Comparison of ENCODE assay signal across 20 cellular contexts in genomic region chr12:96442906-96443305, GRCh38. TPM values are rescaled to one million over a fixed set of nuclear protein-coding genes. Genes with fewer than 3 reads are reported as not detected.
"Had no signal": no experiment of that assay in that cellular context is flagged by ENCODE, and none has a peak within 500 bp of the region (broad histone marks: within the 10 kb centered on the region; RNA-seq: fewer than 3 reads in every experiment).

No MANE protein-coding gene starts in this region.

- DNase-seq: activated B cell treated with CpG ODN at 0.5 μM for 24 hours; activated CD4-positive, alpha-beta T cell treated with anti-CD3 and anti-CD28 coated beads, Interleukin-2, amount 10 ng/mL, durations not matched to agents 7 days and 5 days; activated effector memory CD4-positive, alpha-beta T cell treated with Interleukin-2 at 50 U/mL for 16 hours; activated T-cell treated with anti-CD3 and anti-CD28 coated beads, Interleukin-2, amount 50 U/mL, for 1 hour; effector memory CD8-positive, alpha-beta T cell; islet precursor cell; left ventricle myocardium inferior; nephron progenitor cell; psoas muscle; right lobe of liver; stimulated activated naive CD8-positive, alpha-beta T cell treated with anti-CD3 and anti-CD28 coated beads, Interleukin-15, Interleukin-2, amounts not matched to agents 100 U/mL and 50 U/mL, for 24 hours; SW 1271; upper lobe of right lung had no signal

- H3K36me3 Mint-ChIP-seq: memory B cell had no signal

- H3K27me3 ChIP-seq: ascending aorta, breast epithelium, right lobe of liver, SJSA1, upper lobe of right lung had no signal

- H3K4me3 Mint-ChIP-seq: activated B cell treated with CpG ODN at 0.5 μM for 24 hours; activated CD4-positive, alpha-beta T cell treated with anti-CD3 and anti-CD28 coated beads, Interleukin-2, amount 10 ng/mL, durations not matched to agents 7 days and 5 days; dendritic cell treated with granulocyte-macrophage colony-stimulating factor and Interleukin-4, amounts not matched to agents 40 ng/mL and 50 ng/mL, for 4 days; effector memory CD8-positive, alpha-beta T cell; memory B cell; nephron progenitor cell; T-helper 2 cell treated with Interferon-gamma antibody and Interleukin-4, amounts not matched to agents 5 μg/mL and 100 μg/mL, for 36 hours had no signal

- H3K9me3 ChIP-seq: ascending aorta, breast epithelium, left ventricle myocardium inferior, psoas muscle, right lobe of liver, SJSA1, upper lobe of right lung had no signal

- H3K9me3 Mint-ChIP-seq: activated B cell treated with CpG ODN at 0.5 μM for 24 hours; dendritic cell treated with granulocyte-macrophage colony-stimulating factor and Interleukin-4, amounts not matched to agents 40 ng/mL and 50 ng/mL, for 4 days; effector memory CD8-positive, alpha-beta T cell had no signal

- H3K27ac Mint-ChIP-seq: activated B cell treated with CpG ODN at 0.5 μM for 24 hours; activated CD4-positive, alpha-beta T cell treated with anti-CD3 and anti-CD28 coated beads, Interleukin-2, amount 10 ng/mL, durations not matched to agents 7 days and 5 days; dendritic cell treated with granulocyte-macrophage colony-stimulating factor and Interleukin-4, amounts not matched to agents 40 ng/mL and 50 ng/mL, for 4 days; memory B cell; nephron progenitor cell had no signal

- H3K27ac ChIP-seq: ascending aorta, breast epithelium, left ventricle myocardium inferior, psoas muscle, right lobe of liver, SJSA1, upper lobe of right lung had no signal

- H3K27me3 Mint-ChIP-seq: activated B cell treated with CpG ODN at 0.5 μM for 24 hours; activated CD4-positive, alpha-beta T cell treated with anti-CD3 and anti-CD28 coated beads, Interleukin-2, amount 10 ng/mL, durations not matched to agents 7 days and 5 days; effector memory CD8-positive, alpha-beta T cell; memory B cell had no signal

- ATAC-seq: effector memory CD8-positive, alpha-beta T cell; psoas muscle; right lobe of liver; stimulated activated naive CD8-positive, alpha-beta T cell treated with anti-CD3 and anti-CD28 coated beads, Interleukin-15, Interleukin-2, amounts not matched to agents 100 U/mL and 50 U/mL, for 24 hours; upper lobe of right lung had no signal

- H3K4me3 ChIP-seq: ascending aorta, breast epithelium, left ventricle myocardium inferior, psoas muscle, right lobe of liver, SJSA1, smooth muscle cell, upper lobe of right lung had no signal

- H3K4me1 ChIP-seq: ascending aorta, psoas muscle, right lobe of liver had no signal

- H3K36me3 ChIP-seq: ascending aorta, breast epithelium, left ventricle myocardium inferior, right lobe of liver, SJSA1, upper lobe of right lung had no signal

RNA-seq across cellular contexts. Expression of gene CFAP54, which starts 46.5 kb away (rescaled TPM):
- total RNA-seq: ascending aorta had no signal
